In the genomic region with DNA sequence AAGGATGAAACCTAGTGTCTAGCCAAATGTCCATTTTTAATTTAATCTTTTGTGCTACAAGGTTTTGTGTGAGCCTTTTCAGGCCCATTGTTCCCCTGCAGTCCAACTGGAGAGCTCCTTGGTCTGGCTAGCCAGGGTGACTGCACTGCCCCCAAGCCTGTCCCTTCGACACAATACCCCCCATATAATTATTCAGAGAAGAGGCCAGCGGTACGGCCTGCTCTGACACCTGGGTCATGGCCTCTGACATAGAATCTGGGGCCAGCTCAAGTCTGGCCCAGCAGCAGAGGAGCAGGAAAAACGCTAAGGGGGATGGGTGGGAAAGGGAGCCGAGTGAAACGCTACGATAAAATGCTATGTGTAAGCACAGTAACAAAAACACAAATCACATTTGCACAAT, we compare ENCODE assay signal across 1 cellular context.
TF ChIP-seq lines count a peak whose summit lies in the region.

No MANE protein-coding gene starts in this region.

TF ChIP-seq in WTC11, 78 proteins besides CTCF, POLR2A, EP300 and RAD21 (continued from another document):
- TF ChIP-seq, protein P1, sequence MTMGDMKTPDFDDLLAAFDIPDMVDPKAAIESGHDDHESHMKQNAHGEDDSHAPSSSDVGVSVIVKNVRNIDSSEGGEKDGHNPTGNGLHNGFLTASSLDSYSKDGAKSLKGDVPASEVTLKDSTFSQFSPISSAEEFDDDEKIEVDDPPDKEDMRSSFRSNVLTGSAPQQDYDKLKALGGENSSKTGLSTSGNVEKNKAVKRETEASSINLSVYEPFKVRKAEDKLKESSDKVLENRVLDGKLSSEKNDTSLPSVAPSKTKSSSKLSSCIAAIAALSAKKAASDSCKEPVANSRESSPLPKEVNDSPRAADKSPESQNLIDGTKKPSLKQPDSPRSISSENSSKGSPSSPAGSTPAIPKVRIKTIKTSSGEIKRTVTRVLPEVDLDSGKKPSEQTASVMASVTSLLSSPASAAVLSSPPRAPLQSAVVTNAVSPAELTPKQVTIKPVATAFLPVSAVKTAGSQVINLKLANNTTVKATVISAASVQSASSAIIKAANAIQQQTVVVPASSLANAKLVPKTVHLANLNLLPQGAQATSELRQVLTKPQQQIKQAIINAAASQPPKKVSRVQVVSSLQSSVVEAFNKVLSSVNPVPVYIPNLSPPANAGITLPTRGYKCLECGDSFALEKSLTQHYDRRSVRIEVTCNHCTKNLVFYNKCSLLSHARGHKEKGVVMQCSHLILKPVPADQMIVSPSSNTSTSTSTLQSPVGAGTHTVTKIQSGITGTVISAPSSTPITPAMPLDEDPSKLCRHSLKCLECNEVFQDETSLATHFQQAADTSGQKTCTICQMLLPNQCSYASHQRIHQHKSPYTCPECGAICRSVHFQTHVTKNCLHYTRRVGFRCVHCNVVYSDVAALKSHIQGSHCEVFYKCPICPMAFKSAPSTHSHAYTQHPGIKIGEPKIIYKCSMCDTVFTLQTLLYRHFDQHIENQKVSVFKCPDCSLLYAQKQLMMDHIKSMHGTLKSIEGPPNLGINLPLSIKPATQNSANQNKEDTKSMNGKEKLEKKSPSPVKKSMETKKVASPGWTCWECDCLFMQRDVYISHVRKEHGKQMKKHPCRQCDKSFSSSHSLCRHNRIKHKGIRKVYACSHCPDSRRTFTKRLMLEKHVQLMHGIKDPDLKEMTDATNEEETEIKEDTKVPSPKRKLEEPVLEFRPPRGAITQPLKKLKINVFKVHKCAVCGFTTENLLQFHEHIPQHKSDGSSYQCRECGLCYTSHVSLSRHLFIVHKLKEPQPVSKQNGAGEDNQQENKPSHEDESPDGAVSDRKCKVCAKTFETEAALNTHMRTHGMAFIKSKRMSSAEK (CRISPR knock-in tag; IDR thresholded peaks at IDR 0.05; ENCODE audit: borderline replicate concordance), result no peak
- TF ChIP-seq, protein P2, sequence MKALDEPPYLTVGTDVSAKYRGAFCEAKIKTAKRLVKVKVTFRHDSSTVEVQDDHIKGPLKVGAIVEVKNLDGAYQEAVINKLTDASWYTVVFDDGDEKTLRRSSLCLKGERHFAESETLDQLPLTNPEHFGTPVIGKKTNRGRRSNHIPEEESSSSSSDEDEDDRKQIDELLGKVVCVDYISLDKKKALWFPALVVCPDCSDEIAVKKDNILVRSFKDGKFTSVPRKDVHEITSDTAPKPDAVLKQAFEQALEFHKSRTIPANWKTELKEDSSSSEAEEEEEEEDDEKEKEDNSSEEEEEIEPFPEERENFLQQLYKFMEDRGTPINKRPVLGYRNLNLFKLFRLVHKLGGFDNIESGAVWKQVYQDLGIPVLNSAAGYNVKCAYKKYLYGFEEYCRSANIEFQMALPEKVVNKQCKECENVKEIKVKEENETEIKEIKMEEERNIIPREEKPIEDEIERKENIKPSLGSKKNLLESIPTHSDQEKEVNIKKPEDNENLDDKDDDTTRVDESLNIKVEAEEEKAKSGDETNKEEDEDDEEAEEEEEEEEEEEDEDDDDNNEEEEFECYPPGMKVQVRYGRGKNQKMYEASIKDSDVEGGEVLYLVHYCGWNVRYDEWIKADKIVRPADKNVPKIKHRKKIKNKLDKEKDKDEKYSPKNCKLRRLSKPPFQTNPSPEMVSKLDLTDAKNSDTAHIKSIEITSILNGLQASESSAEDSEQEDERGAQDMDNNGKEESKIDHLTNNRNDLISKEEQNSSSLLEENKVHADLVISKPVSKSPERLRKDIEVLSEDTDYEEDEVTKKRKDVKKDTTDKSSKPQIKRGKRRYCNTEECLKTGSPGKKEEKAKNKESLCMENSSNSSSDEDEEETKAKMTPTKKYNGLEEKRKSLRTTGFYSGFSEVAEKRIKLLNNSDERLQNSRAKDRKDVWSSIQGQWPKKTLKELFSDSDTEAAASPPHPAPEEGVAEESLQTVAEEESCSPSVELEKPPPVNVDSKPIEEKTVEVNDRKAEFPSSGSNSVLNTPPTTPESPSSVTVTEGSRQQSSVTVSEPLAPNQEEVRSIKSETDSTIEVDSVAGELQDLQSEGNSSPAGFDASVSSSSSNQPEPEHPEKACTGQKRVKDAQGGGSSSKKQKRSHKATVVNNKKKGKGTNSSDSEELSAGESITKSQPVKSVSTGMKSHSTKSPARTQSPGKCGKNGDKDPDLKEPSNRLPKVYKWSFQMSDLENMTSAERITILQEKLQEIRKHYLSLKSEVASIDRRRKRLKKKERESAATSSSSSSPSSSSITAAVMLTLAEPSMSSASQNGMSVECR (CRISPR knock-in tag; IDR thresholded peaks at IDR 0.05; ENCODE audit: borderline replicate concordance), result no peak
- TF ChIP-seq, protein P3, sequence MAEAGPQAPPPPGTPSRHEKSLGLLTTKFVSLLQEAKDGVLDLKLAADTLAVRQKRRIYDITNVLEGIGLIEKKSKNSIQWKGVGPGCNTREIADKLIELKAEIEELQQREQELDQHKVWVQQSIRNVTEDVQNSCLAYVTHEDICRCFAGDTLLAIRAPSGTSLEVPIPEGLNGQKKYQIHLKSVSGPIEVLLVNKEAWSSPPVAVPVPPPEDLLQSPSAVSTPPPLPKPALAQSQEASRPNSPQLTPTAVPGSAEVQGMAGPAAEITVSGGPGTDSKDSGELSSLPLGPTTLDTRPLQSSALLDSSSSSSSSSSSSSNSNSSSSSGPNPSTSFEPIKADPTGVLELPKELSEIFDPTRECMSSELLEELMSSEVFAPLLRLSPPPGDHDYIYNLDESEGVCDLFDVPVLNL (CRISPR knock-in tag; IDR thresholded peaks at IDR 0.05; ENCODE audit: borderline replicate concordance, low read depth), result no peak
- TF ChIP-seq PRRX2 (CRISPR knock-in tag; IDR thresholded peaks at IDR 0.05), result no peak
- TF ChIP-seq NFYB (CRISPR knock-in tag; conservative IDR thresholded peaks at IDR 0.05; ENCODE audit: low read depth), result no peak
